In genomic region chr20:50333131-50333530, GRCh38 we compare ENCODE assay signal across 20 cellular contexts.
"Had no signal": no experiment of that assay in that cellular context is flagged by ENCODE, and none has a peak within 500 bp of the region (broad histone marks: within the 10 kb centered on the region; RNA-seq: fewer than 3 reads in every experiment).

No MANE protein-coding gene starts in this region.

- DNase-seq: activated CD4-positive, alpha-beta T cell treated with anti-CD3 and anti-CD28 coated beads, Interleukin-2, amount 50 U/mL, for 4 hours; activated gamma-delta T cell treated with Interleukin-2 at 50 U/mL for 16 hours; activated naive CD8-positive, alpha-beta T cell treated with anti-CD3 and anti-CD28 coated beads for 36 hours; activated T-cell treated with anti-CD3 and anti-CD28 coated beads, Interleukin-2, amount 50 U/mL, for 4 hours; dorsolateral prefrontal cortex; head of caudate nucleus; left colon; mucosa of descending colon; nucleus accumbens; right cardiac atrium; stimulated activated CD4-positive, alpha-beta T cell treated with anti-CD3 and anti-CD28 coated beads, Interleukin-15, amount 100 ng/mL, for 24 hours; stimulated activated CD4-positive, alpha-beta T cell treated with anti-CD3 and anti-CD28 coated beads, Interleukin-4, amount 100 ng/mL, for 24 hours; stimulated activated naive CD8-positive, alpha-beta T cell treated with anti-CD3 and anti-CD28 coated beads, Interleukin-15, amount 100 ng/mL, for 72 hours; T-helper 2 cell had no signal

- ATAC-seq: activated CD4-positive, CD25-positive, alpha-beta regulatory T cell treated with anti-CD3 and anti-CD28 coated beads, Interleukin-2, amount 50 U/mL, for 24 hours; activated T-cell treated with anti-CD3 and anti-CD28 coated beads, Interleukin-2, amount 50 U/mL, for 4 hours; naive thymus-derived CD8-positive, alpha-beta T cell; right cardiac atrium; stimulated activated naive CD8-positive, alpha-beta T cell treated with anti-CD3 and anti-CD28 coated beads, Interleukin-15, amount 100 ng/mL, for 72 hours had no signal

- H3K9me3 ChIP-seq: mucosa of descending colon, tibial artery had no signal

- H3K27ac ChIP-seq: dorsolateral prefrontal cortex, tibial artery had no signal

- H3K36me3 Mint-ChIP-seq: activated naive CD8-positive, alpha-beta T cell treated with anti-CD3 and anti-CD28 coated beads for 36 hours; naive thymus-derived CD8-positive, alpha-beta T cell had no signal

- H3K36me3 ChIP-seq: tibial artery had no signal

- H3K27ac Mint-ChIP-seq: activated naive CD8-positive, alpha-beta T cell treated with anti-CD3 and anti-CD28 coated beads for 36 hours; naive thymus-derived CD8-positive, alpha-beta T cell; progenitor cell of endocrine pancreas; stimulated activated naive CD8-positive, alpha-beta T cell treated with anti-CD3 and anti-CD28 coated beads, Interleukin-15, amount 100 ng/mL, for 72 hours had no signal

- H3K4me3 ChIP-seq: dorsolateral prefrontal cortex, lung, mucosa of descending colon, tibial artery had no signal

- H3K27me3 Mint-ChIP-seq: progenitor cell of endocrine pancreas had no signal

- H3K4me3 Mint-ChIP-seq: activated naive CD8-positive, alpha-beta T cell treated with anti-CD3 and anti-CD28 coated beads for 36 hours; activated T-cell treated with anti-CD3 and anti-CD28 coated beads, Interleukin-2, amount 50 U/mL, for 4 hours; naive thymus-derived CD8-positive, alpha-beta T cell; stimulated activated naive CD8-positive, alpha-beta T cell treated with anti-CD3 and anti-CD28 coated beads, Interleukin-15, amount 100 ng/mL, for 72 hours had no signal

- H3K27me3 ChIP-seq: foreskin keratinocyte, tibial artery had no signal

- H3K9me3 Mint-ChIP-seq: activated naive CD8-positive, alpha-beta T cell treated with anti-CD3 and anti-CD28 coated beads for 36 hours; activated T-cell treated with anti-CD3 and anti-CD28 coated beads, Interleukin-2, amount 50 U/mL, for 4 hours; naive thymus-derived CD8-positive, alpha-beta T cell had no signal
